ENCODE assay signal across 10 cellular contexts in the genomic region with DNA sequence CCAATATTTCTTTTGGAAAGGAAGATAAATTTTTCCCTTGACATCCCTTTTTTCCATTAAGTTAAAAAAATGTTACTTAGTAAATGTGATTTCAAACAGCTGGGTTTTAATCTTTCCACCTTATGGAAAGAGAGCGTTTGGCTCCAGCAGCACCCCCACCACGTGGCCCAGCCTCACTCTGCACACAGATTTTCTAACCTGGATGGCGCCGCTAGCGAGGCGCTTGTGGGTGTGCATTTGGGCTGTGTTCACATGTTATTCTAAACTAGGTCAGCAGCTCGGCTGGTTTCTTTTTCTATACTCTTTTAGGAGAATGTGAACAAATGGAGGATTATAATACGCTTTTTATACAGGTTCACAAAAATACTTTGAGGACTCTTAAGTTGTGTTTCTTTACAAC.
DNase-seq lines count a peak whose midpoint lies in the region; ATAC-seq lines count a peak whose summit lies in the region.
"Had no signal": no experiment of that assay in that cellular context is flagged by ENCODE, and none has a peak within 500 bp of the region (broad histone marks: within the 10 kb centered on the region; RNA-seq: fewer than 3 reads in every experiment).

No MANE protein-coding gene starts in this region.

- H3K36me3 ChIP-seq in BLaER1, result peaks cover 31% of the 10 kb centered on the region
- H3K36me3 ChIP-seq in naive thymus-derived CD4-positive, alpha-beta T cell (ENCODE audit: control insufficient read depth in 2 of 3, insufficient read depth in 3 of 3, low read length in 3 of 3), result no peaks in the 10 kb centered on the region

- POLR2A ChIA-PET in naive thymus-derived CD4-positive, alpha-beta T cell (lab: Charles Lee), result interaction anchor here (0.6 to 1.0 kb wide), 2 partner anchors 28 to 211 kb away, joined by 3 read pairs; no protein-coding TSS in a partner anchor

- CTCF ChIA-PET in naive thymus-derived CD4-positive, alpha-beta T cell (lab: Charles Lee), result no interaction called here

- H3K9ac ChIP-seq in BLaER1, result peak overlapping the region; percentile 74; the same call in 1 of the 2 replicates

- DNase-seq in T-helper 1 cell, result peak in 3 of 5 donors; percentile 17 to 46 (median 26)
- peak in 7 of 9 donors; percentile 23 to 53 (median 49) for DNase-seq in naive thymus-derived CD4-positive, alpha-beta T cell
- DNase-seq in HT-29 (ENCODE audit: low spot score), result no peak
- DNase-seq: NCI-H2081 had no signal

- H3K4me3 Mint-ChIP-seq in activated naive CD4-positive, alpha-beta T cell treated with anti-CD3 and anti-CD28 coated beads, Interleukin-2, amount 50 U/mL, for 24 hours, result peak overlapping the region; percentile 80
- H3K4me3 Mint-ChIP-seq in naive thymus-derived CD4-positive, alpha-beta T cell, result peak overlapping the region; percentile 48 to 91 (median 81)
- H3K4me3 Mint-ChIP-seq: WTC11 had no signal

- peaks cover 2% of the 10 kb centered on the region for H3K36me3 Mint-ChIP-seq in activated naive CD4-positive, alpha-beta T cell treated with anti-CD3 and anti-CD28 coated beads, Interleukin-2, amount 50 U/mL, for 24 hours
- peaks cover 0 to 4% (median 0%) of the 10 kb centered on the region in 5 donors for H3K36me3 Mint-ChIP-seq in naive thymus-derived CD4-positive, alpha-beta T cell
- H3K36me3 Mint-ChIP-seq: WTC11 had no signal

- H3K27me3 Mint-ChIP-seq in activated naive CD4-positive, alpha-beta T cell treated with anti-CD3 and anti-CD28 coated beads, Interleukin-2, amount 50 U/mL, for 24 hours, result no peaks in the 10 kb centered on the region
- H3K27me3 Mint-ChIP-seq in naive thymus-derived CD4-positive, alpha-beta T cell, result no peaks in the 10 kb centered on the region

- H3K4me1 ChIP-seq in BLaER1, result peaks cover 98% of the 10 kb centered on the region
- peaks cover 12 to 43% of the 10 kb centered on the region in 2 donors for H3K4me1 ChIP-seq in naive thymus-derived CD4-positive, alpha-beta T cell (ENCODE audit: control insufficient read depth in 2 of 2, insufficient read depth in 2 of 2, low read length in 2 of 2)

- H4K20me1 ChIP-seq in BLaER1, result no peaks in the 10 kb centered on the region

- peak overlapping the region; percentile 94 for H3K4me2 ChIP-seq in BLaER1

- H3K27ac Mint-ChIP-seq in activated naive CD4-positive, alpha-beta T cell treated with anti-CD3 and anti-CD28 coated beads, Interleukin-2, amount 50 U/mL, for 24 hours, result peak overlapping the region; percentile 70
- H3K27ac Mint-ChIP-seq in naive thymus-derived CD4-positive, alpha-beta T cell, result peak overlapping the region; percentile 87 to 95 (median 93)
- H3K27ac Mint-ChIP-seq: WTC11 had no signal

- intact Hi-C loops in naive thymus-derived CD4-positive, alpha-beta T cell (cut with micrococcal nuclease), result loop anchor here (5.0 to 10.0 kb wide), 4 partner anchors 101 to 489 kb away; a partner anchor contains a TSS

- no peaks in the 10 kb centered on the region for H3K9me3 Mint-ChIP-seq in activated naive CD4-positive, alpha-beta T cell treated with anti-CD3 and anti-CD28 coated beads, Interleukin-2, amount 50 U/mL, for 24 hours
- no peaks in the 10 kb centered on the region for H3K9me3 Mint-ChIP-seq in naive thymus-derived CD4-positive, alpha-beta T cell
- H3K9me3 Mint-ChIP-seq: WTC11 had no signal

- no peaks in the 10 kb centered on the region for H3K27me3 ChIP-seq in BLaER1
- H3K27me3 ChIP-seq in naive thymus-derived CD4-positive, alpha-beta T cell (ENCODE audit: control insufficient read depth in 2 of 2, insufficient read depth in 2 of 2, low read length in 2 of 2), result no peaks in the 10 kb centered on the region

- H3K4me1 Mint-ChIP-seq in activated naive CD4-positive, alpha-beta T cell treated with anti-CD3 and anti-CD28 coated beads, Interleukin-2, amount 50 U/mL, for 24 hours, result peaks cover 60% of the 10 kb centered on the region
- peaks cover 31 to 67% (median 63%) of the 10 kb centered on the region in 7 donors for H3K4me1 Mint-ChIP-seq in naive thymus-derived CD4-positive, alpha-beta T cell

- peak overlapping the region; percentile 89 for H3K27ac ChIP-seq in BLaER1
- H3K27ac ChIP-seq in naive thymus-derived CD4-positive, alpha-beta T cell (ENCODE audit: low read depth, low read length), result peak overlapping the region; percentile 60

- H3K9me3 ChIP-seq in BLaER1, result no peaks in the 10 kb centered on the region
- no peaks in the 10 kb centered on the region for H3K9me3 ChIP-seq in naive thymus-derived CD4-positive, alpha-beta T cell (ENCODE audit: control insufficient read depth in 2 of 3, low read length in 3 of 3)

- ATAC-seq in naive thymus-derived CD4-positive, alpha-beta T cell, result peak; percentile 51
- ATAC-seq in HG03108 (IDR thresholded peaks at IDR 0.05; ENCODE audit: unreplicated experiment), result no peak
- no peak for ATAC-seq in HG02759 (IDR thresholded peaks at IDR 0.05; ENCODE audit: unreplicated experiment)
- no peak for ATAC-seq in HG02642 (IDR thresholded peaks at IDR 0.05; ENCODE audit: poor library complexity, unreplicated experiment)
- ATAC-seq: WTC11 had no signal

- no peak overlapping the region for H3K4me3 ChIP-seq in BLaER1
- H3K4me3 ChIP-seq in naive thymus-derived CD4-positive, alpha-beta T cell (ENCODE audit: low read length), result peak overlapping the region; percentile 43
